Comparison of ENCODE assay signal across 9 cellular contexts in the genomic region with DNA sequence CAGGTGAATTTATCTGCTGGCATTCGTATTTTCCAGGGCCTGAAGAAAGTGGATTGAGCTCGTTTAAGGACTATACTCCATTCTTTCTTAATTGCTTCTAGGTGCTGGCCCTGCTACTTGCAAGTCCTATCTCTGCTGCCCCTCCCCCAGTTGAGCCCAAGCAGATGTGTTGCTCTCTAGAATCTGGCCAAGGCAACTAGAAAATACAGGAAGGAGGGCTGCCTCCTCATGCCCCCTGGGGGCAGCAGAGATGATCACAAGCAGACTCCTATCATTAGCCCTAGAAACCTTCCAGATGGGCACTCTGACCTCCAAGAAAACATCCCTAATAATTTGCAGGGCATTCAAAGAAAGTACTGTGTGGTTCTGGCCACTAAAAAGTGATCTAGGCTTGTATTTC.
DNase-seq lines count a peak whose midpoint lies in the region; ATAC-seq, FAIRE-seq and TF ChIP-seq lines count a peak whose summit lies in the region.
"Had no signal": no experiment of that assay in that cellular context is flagged by ENCODE, and none has a peak within 500 bp of the region (broad histone marks: within the 10 kb centered on the region; RNA-seq: fewer than 3 reads in every experiment).

No MANE protein-coding gene starts in this region.

- H3K27me3 Mint-ChIP-seq in astrocyte (ENCODE audit: low read depth, unreplicated experiment) (no peaks in the 10 kb centered on the region), neural crest cell (ENCODE audit: low read depth) (no peaks in the 10 kb centered on the region)

- ATAC-seq in Right ventricle myocardium inferior = no peak

- no peak overlapping the region for H3K4me2 ChIP-seq in Karpas-422 (ENCODE audit: low read depth, low read length, poor library complexity, severe bottlenecking)
- no peak overlapping the region for H3K4me2 ChIP-seq in astrocyte (ENCODE audit: low read length)

- H3K4me3 Mint-ChIP-seq in astrocyte (ENCODE audit: unreplicated experiment) (no peak overlapping the region), neural crest cell (no peak overlapping the region)

- H3K4me1 Mint-ChIP-seq in astrocyte (ENCODE audit: low read depth, unreplicated experiment) (peaks cover 5% of the 10 kb centered on the region), neural crest cell (peaks cover 20% of the 10 kb centered on the region)

- H3K9me2 ChIP-seq in Karpas-422 (replicated peaks; ENCODE audit: insufficient read depth, low read length) = no peaks in the 10 kb centered on the region

- H3K36me3 Mint-ChIP-seq in astrocyte (ENCODE audit: low read depth, unreplicated experiment) (peaks cover 2% of the 10 kb centered on the region), neural crest cell (ENCODE audit: low read depth) (peaks cover 2% of the 10 kb centered on the region)

- peak; percentile 13 for TF ChIP-seq CTCF in astrocyte (IDR thresholded peaks at IDR 0.05; ENCODE audit: insufficient read depth, low read depth, low read length)
- TF ChIP-seq CTCF in neural crest cell (conservative IDR thresholded peaks at IDR 0.05) = peak; percentile 50

- H2AFZ ChIP-seq in Karpas-422 (ENCODE audit: low read length) = no peak overlapping the region
- no peak overlapping the region for H2AFZ ChIP-seq in astrocyte (ENCODE audit: low read depth, low read length)

- H3K27ac Mint-ChIP-seq in astrocyte (ENCODE audit: unreplicated experiment) (no peak overlapping the region), neural crest cell (ENCODE audit: unreplicated experiment) (no peak overlapping the region)

- DNase-seq in DMS53 (lab: John Stamatoyannopoulos, UW) (peak; percentile 36), DMS53 treated with DMSO at 0.1 percent for 48 hours (lab: John Stamatoyannopoulos, UW; ENCODE audit: unreplicated experiment) (no peak), Karpas-422 (peak; percentile 62), astrocyte (ENCODE audit: low read depth) (no peak), neural crest cell (ENCODE audit: low read depth, low spot score) (peak; percentile 12), Right ventricle myocardium inferior (ENCODE audit: missing footprints) (no peak), DMS79 treated with DMSO at 0.1 percent for 48 hours (lab: John Stamatoyannopoulos, UW) (no peak), NCI-H1436 treated with DMSO at 0.1 percent for 48 hours (lab: John Stamatoyannopoulos, UW) (no peak)

- FAIRE-seq in astrocyte (lab: Jason Lieb, UNC) = no peak
- FAIRE-seq: A204.1 had no signal

- H3K27me3 ChIP-seq in Karpas-422 (ENCODE audit: low read length) (0 out of 2 replicates have a peak, but pooled peaks cover 2% of the 10 kb centered on the region), astrocyte (ENCODE audit: insufficient read depth, low read length) (no peaks in the 10 kb centered on the region)

- H3K27ac ChIP-seq in Karpas-422 (ENCODE audit: low read length) (no peak overlapping the region), astrocyte (ENCODE audit: low read depth, low read length) (no peak overlapping the region)

- H3K79me2 ChIP-seq in Karpas-422 (ENCODE audit: low read length) = no peaks in the 10 kb centered on the region
- H3K79me2 ChIP-seq in astrocyte (ENCODE audit: insufficient read depth, low read length) = no peaks in the 10 kb centered on the region

- H3K9me3 ChIP-seq in Karpas-422 (ENCODE audit: low read length) = no peaks in the 10 kb centered on the region
- no peaks in the 10 kb centered on the region for H3K9me3 ChIP-seq in astrocyte (ENCODE audit: insufficient read depth, low read depth, low read length)

- H3K9me3 Mint-ChIP-seq in astrocyte (ENCODE audit: unreplicated experiment) (no peaks in the 10 kb centered on the region), neural crest cell (peaks cover 2% of the 10 kb centered on the region)

- no peaks in the 10 kb centered on the region for H3K36me3 ChIP-seq in Karpas-422 (ENCODE audit: insufficient read depth, low read length)
- H3K36me3 ChIP-seq in astrocyte (ENCODE audit: insufficient read depth, low read length) = no peaks in the 10 kb centered on the region

- H3K4me1 ChIP-seq in Karpas-422 (ENCODE audit: low read length) = no peaks in the 10 kb centered on the region
- peaks cover 10% of the 10 kb centered on the region for H3K4me1 ChIP-seq in astrocyte (ENCODE audit: insufficient read depth, low read length)

- intact Hi-C loops in Right ventricle myocardium inferior (cut with DNase I) = no loop called here

- no peak overlapping the region for H3K9ac ChIP-seq in Karpas-422 (ENCODE audit: low read length)
- no peak overlapping the region for H3K9ac ChIP-seq in astrocyte (ENCODE audit: low read length)

- H4K20me1 ChIP-seq in Karpas-422 (ENCODE audit: insufficient read depth, low read depth, low read length) = no peaks in the 10 kb centered on the region
- H4K20me1 ChIP-seq in astrocyte (ENCODE audit: insufficient read depth, low read length) = no peaks in the 10 kb centered on the region

- H3K4me3 ChIP-seq in Karpas-422 (ENCODE audit: low read length) (no peak overlapping the region), astrocyte (ENCODE audit: insufficient read depth, low read depth, low read length) (no peak overlapping the region)

Comparison
In these comparisons a context has a peak if more than half of its experiments do, and no peak if none do; other contexts are left out.
1. DNase-seq: peak in DMS53 (single experiment), Karpas-422 (single experiment) and neural crest cell (single experiment); none in DMS53 treated with DMSO at 0.1 percent for 48 hours (single experiment), astrocyte (single experiment), Right ventricle myocardium inferior (single experiment), DMS79 treated with DMSO at 0.1 percent for 48 hours (single experiment) and NCI-H1436 treated with DMSO at 0.1 percent for 48 hours (single experiment).